Comparison of ENCODE assay signal across 8 cellular contexts in the genomic region with DNA sequence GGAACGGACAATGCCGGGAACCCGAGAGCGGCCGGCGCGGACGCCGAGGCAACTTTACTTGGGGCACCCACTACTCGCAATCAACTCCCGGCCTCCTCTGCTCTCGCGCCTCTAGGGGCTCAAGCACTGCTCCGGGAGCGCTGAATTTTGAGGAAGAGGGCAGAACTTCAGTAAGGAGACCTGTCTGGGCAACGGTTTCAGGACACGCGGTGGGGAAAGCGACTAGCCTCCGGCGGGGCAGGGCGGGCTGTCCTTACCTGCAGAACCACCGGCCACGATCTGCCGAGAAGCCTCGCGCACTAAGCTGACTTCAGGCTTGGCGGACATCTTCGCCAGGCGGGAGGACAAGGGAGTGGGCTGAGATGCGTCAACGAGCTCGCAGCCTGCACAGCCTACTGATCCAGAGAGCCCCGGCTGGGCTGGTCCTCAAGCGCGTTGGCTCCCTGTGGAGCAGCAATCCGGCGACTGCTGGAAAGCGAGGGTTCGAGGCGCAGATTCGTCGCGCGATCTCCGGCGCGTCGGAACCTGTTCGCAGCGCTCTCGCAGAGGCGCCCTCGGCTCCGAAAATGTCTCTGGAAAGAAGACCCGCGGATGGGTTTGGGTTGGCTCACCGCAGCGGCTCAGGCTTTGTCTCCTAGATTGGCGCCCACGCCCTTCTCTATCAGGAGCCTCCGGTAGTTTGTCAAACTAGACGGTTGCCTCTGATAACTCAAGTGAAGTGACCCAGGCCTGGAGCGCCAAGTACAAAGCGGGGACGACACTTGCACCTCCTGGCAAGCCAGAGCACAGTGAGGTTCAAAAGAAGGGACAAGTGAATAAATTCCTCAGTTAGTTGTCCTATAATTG. TPM values are rescaled to one million over a fixed set of nuclear protein-coding genes. Genes with fewer than 3 reads are reported as not detected.
DNase-seq lines count a peak whose midpoint lies in the region; ATAC-seq, FAIRE-seq and TF ChIP-seq lines count a peak whose summit lies in the region.

Gene SLC25A21, minus strand, starts transcription at position 583 of the 846 bp plus-strand sequence.

- H3K9me3 ChIP-seq in heart right ventricle: no peaks in the 10 kb centered on the region
- no peaks in the 10 kb centered on the region for H3K9me3 ChIP-seq in parathyroid adenoma (ENCODE audit: control insufficient read depth, low read length)
- H3K9me3 ChIP-seq in MM.1S (replicated peaks; ENCODE audit: insufficient read depth, low read length): no peaks in the 10 kb centered on the region

- no peak for FAIRE-seq in GM12892 (lab: Jason Lieb, UNC)

- H2AFZ ChIP-seq in parathyroid adenoma: peak within 1 kb of the TSS; percentile 89
- no peak within 1 kb of the TSS for H2AFZ ChIP-seq in MM.1S (ENCODE audit: low read length)

- H3K4me2 ChIP-seq in parathyroid adenoma (ENCODE audit: low read length) (peak within 1 kb of the TSS; percentile 74), MM.1S (ENCODE audit: low read depth, low read length) (no peak within 1 kb of the TSS)

- peak; percentile 94 to 98 (median 97) for ATAC-seq in heart right ventricle

- 0 to 1% methylated on average over 63 to 66 of the region's 66 CpGs for WGBS in heart right ventricle, 2 donors

- H3K27ac ChIP-seq in angular gyrus (ENCODE audit: low read depth, low read length) (peak within 1 kb of the TSS; percentile 4), heart right ventricle (peak within 1 kb of the TSS; percentile 18 to 92 (median 84)), parathyroid adenoma (peak within 1 kb of the TSS; percentile 96), MM.1S (ENCODE audit: low read length) (no peak within 1 kb of the TSS)

- DNase-seq in GM04503 (ENCODE audit: low read depth) (peak; percentile 48), NCI-H2171 treated with DMSO at 0.1 percent for 48 hours (lab: John Stamatoyannopoulos, UW) (peak; percentile 84), heart right ventricle (peak; percentile 69), HT-29 (ENCODE audit: low spot score) (no peak), MM.1S (no peak), GM12892 (ENCODE audit: insufficient read length) (no peak)

- H3K36me3 ChIP-seq in heart right ventricle: no peaks in the 10 kb centered on the region
- no peaks in the 10 kb centered on the region for H3K36me3 ChIP-seq in parathyroid adenoma (ENCODE audit: control insufficient read depth, insufficient read depth, low read length)
- no peaks in the 10 kb centered on the region for H3K36me3 ChIP-seq in MM.1S (replicated peaks; ENCODE audit: insufficient read depth, low read length)

- peak within 1 kb of the TSS; percentile 50 to 81 (median 70) for H3K4me3 ChIP-seq in heart right ventricle
- H3K4me3 ChIP-seq in parathyroid adenoma (ENCODE audit: low read depth, low read length): peak within 1 kb of the TSS; percentile 73
- no peak within 1 kb of the TSS for H3K4me3 ChIP-seq in MM.1S (ENCODE audit: low read length)

- H3K9me2 ChIP-seq in MM.1S (replicated peaks; ENCODE audit: insufficient read depth, low read length): no peaks in the 10 kb centered on the region

- peak within 1 kb of the TSS; percentile 91 for H3K9ac ChIP-seq in parathyroid adenoma
- no peak within 1 kb of the TSS for H3K9ac ChIP-seq in MM.1S (ENCODE audit: low read length)

- TF ChIP-seq POLR2A in GM12892 (IDR thresholded peaks at IDR 0.05; ENCODE audit: low read depth, low read length): no peak

- H3K79me2 ChIP-seq in parathyroid adenoma (no peaks in the 10 kb centered on the region), MM.1S (ENCODE audit: low read length) (no peaks in the 10 kb centered on the region)

- H3K4me1 ChIP-seq in heart right ventricle (peaks cover 0 to 28% (median 8%) of the 10 kb centered on the region in 9 donors), parathyroid adenoma (no peaks in the 10 kb centered on the region), MM.1S (ENCODE audit: low read length) (no peaks in the 10 kb centered on the region)

- intact Hi-C loops in heart right ventricle (cut with DNase I): loop anchor here in 1 of 10 donors (1.0 kb wide), 1 partner anchor 25 kb away; the partner anchor contains the start of gene MIPOL1

- peaks cover 0 to 27% (median 0%) of the 10 kb centered on the region in 7 donors for H3K27me3 ChIP-seq in heart right ventricle
- no peaks in the 10 kb centered on the region for H3K27me3 ChIP-seq in parathyroid adenoma (ENCODE audit: control insufficient read depth, insufficient read depth, low read length)
- no peaks in the 10 kb centered on the region for H3K27me3 ChIP-seq in MM.1S (replicated peaks; ENCODE audit: insufficient read depth, low read length)

- H4K20me1 ChIP-seq in MM.1S (ENCODE audit: insufficient read depth, low read length): no peaks in the 10 kb centered on the region

- TF ChIP-seq CTCF in heart right ventricle (IDR thresholded peaks at IDR 0.05) (peak in 5 of 9 donors; percentile 10 to 31 (median 26)), parathyroid adenoma (IDR thresholded peaks at IDR 0.05) (no peak), MM.1S (IDR thresholded peaks at IDR 0.05; ENCODE audit: low read length) (no peak)

- no peaks in the 10 kb centered on the region for H3F3A ChIP-seq in MM.1S (ENCODE audit: insufficient read depth, low read length)

RNA-seq across cellular contexts. Expression of gene SLC25A21, which starts in this region (rescaled TPM):
- total RNA-seq in heart right ventricle: 1 to 10 TPM in 1 of 10 donors, under 1 TPM in 9; 0.08 to 1.3 (median 0.44) TPM
- polyA plus RNA-seq in heart right ventricle: under 1 TPM; 0.10 to 0.29 TPM
- total RNA-seq in HT-29 (2014; rRNA removed; shearing (Covaris generic)): not detected in 2 replicates
- polyA plus RNA-seq in GM12892 (2012; ENCODE audit: missing spikeins): not detected

Comparison
In these comparisons a context has a peak if more than half of its experiments do, and no peak if none do; other contexts are left out.
1. DNase-seq: peak in GM04503 (single experiment), NCI-H2171 treated with DMSO at 0.1 percent for 48 hours (single experiment) and heart right ventricle (2 of 2); none in HT-29 (single experiment), MM.1S (single experiment) and GM12892 (single experiment).
2. CTCF ChIP-seq: peak in heart right ventricle (5 of 9); none in parathyroid adenoma (single experiment) and MM.1S (single experiment).